Comparison of ENCODE assay signal across 9 cellular contexts in genomic region chr2:222572761-222573174, GRCh38.
DNase-seq lines count a peak whose midpoint lies in the region; ATAC-seq and TF ChIP-seq lines count a peak whose summit lies in the region.
"Had no signal": no experiment of that assay in that cellular context is flagged by ENCODE, and none has a peak within 500 bp of the region (broad histone marks: within the 10 kb centered on the region; RNA-seq: fewer than 3 reads in every experiment).

No MANE protein-coding gene starts in this region.

- peak overlapping the region; percentile 12 for H3K27ac Mint-ChIP-seq in CD8-positive, alpha-beta T cell
- H3K27ac Mint-ChIP-seq in naive thymus-derived CD8-positive, alpha-beta T cell: peak overlapping the region in 9 of 10 donors; percentile 39 to 86 (median 65)

- no peaks in the 10 kb centered on the region for H3K27me3 ChIP-seq in CD8-positive, alpha-beta T cell (ENCODE audit: insufficient read depth, low read length)

- POLR2A ChIA-PET in CD8-positive, alpha-beta T cell (lab: Charles Lee): no interaction called here
- POLR2A ChIA-PET in naive thymus-derived CD8-positive, alpha-beta T cell (lab: Charles Lee): no interaction called here

- H3K4me1 Mint-ChIP-seq in CD8-positive, alpha-beta T cell (ENCODE audit: low read depth): no peaks in the 10 kb centered on the region
- peaks cover 0 to 17% (median 8%) of the 10 kb centered on the region in 4 donors for H3K4me1 Mint-ChIP-seq in naive thymus-derived CD8-positive, alpha-beta T cell

- no peak for ATAC-seq in CD8-positive, alpha-beta T cell
- ATAC-seq in naive thymus-derived CD8-positive, alpha-beta T cell: no peak
- ATAC-seq in GM21367 (IDR thresholded peaks at IDR 0.05; ENCODE audit: unreplicated experiment) (no peak), HG03439 (IDR thresholded peaks at IDR 0.05; ENCODE audit: unreplicated experiment) (no peak), GM21528 (IDR thresholded peaks at IDR 0.05; ENCODE audit: low FRiP score, unreplicated experiment) (no peak)

- H3K36me3 Mint-ChIP-seq in CD8-positive, alpha-beta T cell: peaks cover 78% of the 10 kb centered on the region
- H3K36me3 Mint-ChIP-seq in naive thymus-derived CD8-positive, alpha-beta T cell: peaks cover 0 to 93% (median 23%) of the 10 kb centered on the region in 3 donors

- H3K9me3 ChIP-seq in CD8-positive, alpha-beta T cell (ENCODE audit: low read length): no peaks in the 10 kb centered on the region

- no peaks in the 10 kb centered on the region for H3K36me3 ChIP-seq in CD8-positive, alpha-beta T cell (ENCODE audit: insufficient read depth, low read length)

- no peaks in the 10 kb centered on the region for H3K4me1 ChIP-seq in CD8-positive, alpha-beta T cell (ENCODE audit: insufficient read depth, low read length)

- no peak for DNase-seq in CD8-positive, alpha-beta T cell
- DNase-seq in NCI-H524 treated with DMSO at 0.1 percent for 48 hours (lab: John Stamatoyannopoulos, UW) (peak; percentile 8), epithelial cell of prostate (ENCODE audit: low read depth, low spot score) (no peak), occipital lobe (lab: John Stamatoyannopoulos, UW) (no peak)
- no peak for DNase-seq in naive thymus-derived CD8-positive, alpha-beta T cell
- DNase-seq: activated CD8-positive, alpha-beta memory T cell treated with anti-CD3 and anti-CD28 coated beads, Interleukin-2, amount 50 U/mL, for 4 hours had no signal

- no peak for TF ChIP-seq CTCF in CD8-positive, alpha-beta T cell (IDR thresholded peaks at IDR 0.05)

- CTCF ChIA-PET in CD8-positive, alpha-beta T cell (lab: Charles Lee): no interaction called here

- no peak overlapping the region for H3K27ac ChIP-seq in CD8-positive, alpha-beta T cell (ENCODE audit: low read depth, low read length)
- H3K27ac ChIP-seq in epithelial cell of prostate: peak overlapping the region; percentile 36

- H3K4me3 Mint-ChIP-seq in CD8-positive, alpha-beta T cell: no peak overlapping the region
- no peak overlapping the region for H3K4me3 Mint-ChIP-seq in naive thymus-derived CD8-positive, alpha-beta T cell

- intact Hi-C loops in CD8-positive, alpha-beta T cell (cut with DNase I, micrococcal nuclease): no loop called here

- no peak overlapping the region for H3K4me3 ChIP-seq in CD8-positive, alpha-beta T cell (ENCODE audit: low read depth, low read length)

- H3K27me3 Mint-ChIP-seq in CD8-positive, alpha-beta T cell (ENCODE audit: low read depth): no peaks in the 10 kb centered on the region
- H3K27me3 Mint-ChIP-seq in naive thymus-derived CD8-positive, alpha-beta T cell: no peaks in the 10 kb centered on the region

- no peaks in the 10 kb centered on the region for H3K9me3 Mint-ChIP-seq in CD8-positive, alpha-beta T cell
- H3K9me3 Mint-ChIP-seq in naive thymus-derived CD8-positive, alpha-beta T cell: no peaks in the 10 kb centered on the region
